ENCODE assay signal across 27 cellular contexts in the genomic region with DNA sequence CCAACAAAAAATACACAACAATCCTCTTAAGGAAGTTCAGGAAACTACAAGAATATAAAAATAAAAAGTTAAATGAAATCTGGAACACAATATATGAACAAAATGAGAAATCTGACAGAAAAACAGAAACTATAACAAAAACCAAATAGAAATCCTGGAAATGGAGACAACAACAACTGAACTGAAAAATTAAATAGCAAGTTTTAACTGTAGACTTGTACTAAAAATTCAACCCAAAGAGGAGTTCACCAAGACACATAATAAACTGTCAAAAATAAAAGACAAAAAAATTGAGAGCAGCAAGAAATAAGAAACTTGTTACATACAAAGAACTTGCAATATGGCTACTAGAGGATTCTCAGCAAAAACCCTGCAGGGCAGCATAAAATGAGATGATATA. TPM values are rescaled to one million over a fixed set of nuclear protein-coding genes. Genes with fewer than 3 reads are reported as not detected.
DNase-seq lines count a peak whose midpoint lies in the region; ATAC-seq and FAIRE-seq lines count a peak whose summit lies in the region.
"Had no signal": no experiment of that assay in that cellular context is flagged by ENCODE, and none has a peak within 500 bp of the region (broad histone marks: within the 10 kb centered on the region; RNA-seq: fewer than 3 reads in every experiment).

No MANE protein-coding gene starts in this region.

- peaks cover 5 to 6% of the 10 kb centered on the region in 2 donors for H3K9me3 Mint-ChIP-seq in activated T-cell treated with anti-CD3 and anti-CD28 coated beads, Interleukin-2, amount 50 U/mL, for 72 hours
- H3K9me3 Mint-ChIP-seq in activated T-cell treated with anti-CD3 and anti-CD28 coated beads, Interleukin-2, amount 50 U/mL, for 24 hours, result peaks cover 13% of the 10 kb centered on the region
- peaks cover 4% of the 10 kb centered on the region for H3K9me3 Mint-ChIP-seq in activated T-helper 17 cell treated with anti-CD3 and anti-CD28 coated beads, Interleukin-2, amount 50 U/mL, for 72 hours

- FAIRE-seq in A204.1 (lab: Jason Lieb, UNC) (peak; percentile 55), frontal cortex (lab: Jason Lieb, UNC) (peak; percentile 24)
- FAIRE-seq: A549, GM12878, GM12892, GM18507 had no signal

- no peak for ATAC-seq in activated T-cell treated with anti-CD3 and anti-CD28 coated beads, Interleukin-2, amount 50 U/mL, for 72 hours (replicated peaks in 1 of 2)
- no peak for ATAC-seq in activated T-helper 17 cell treated with anti-CD3 and anti-CD28 coated beads, Interleukin-2, amount 50 U/mL, for 72 hours (replicated peaks)
- ATAC-seq: A549, GM12878 had no signal

- H3K27ac Mint-ChIP-seq in activated T-cell treated with anti-CD3 and anti-CD28 coated beads, Interleukin-2, amount 50 U/mL, for 72 hours, result peak overlapping the region; percentile 29
- no peak overlapping the region for H3K27ac Mint-ChIP-seq in activated T-cell treated with anti-CD3 and anti-CD28 coated beads, Interleukin-2, amount 50 U/mL, for 24 hours
- H3K27ac Mint-ChIP-seq in activated T-helper 17 cell treated with anti-CD3 and anti-CD28 coated beads, Interleukin-2, amount 50 U/mL, for 72 hours, result peak overlapping the region; percentile 20

- peaks cover 5 to 18% of the 10 kb centered on the region in 2 donors for H3K36me3 Mint-ChIP-seq in activated T-cell treated with anti-CD3 and anti-CD28 coated beads, Interleukin-2, amount 50 U/mL, for 72 hours (ENCODE audit: insufficient read depth in 2 of 2)
- H3K36me3 Mint-ChIP-seq in activated T-cell treated with anti-CD3 and anti-CD28 coated beads, Interleukin-2, amount 50 U/mL, for 24 hours (ENCODE audit: low read depth), result peaks cover 81% of the 10 kb centered on the region
- peaks cover 60% of the 10 kb centered on the region for H3K36me3 Mint-ChIP-seq in activated T-helper 17 cell treated with anti-CD3 and anti-CD28 coated beads, Interleukin-2, amount 50 U/mL, for 72 hours (ENCODE audit: low read depth)

- DNase-seq in activated T-cell treated with anti-CD3 and anti-CD28 coated beads, Interleukin-2, amount 50 U/mL, for 72 hours, result no peak
- no peak for DNase-seq in activated T-cell treated with anti-CD3 and anti-CD28 coated beads, Interleukin-2, amount 50 U/mL, for 24 hours
- DNase-seq in frontal cortex (ENCODE audit: low spot score in 2 of 2) (no peak), ACHN (no peak), NCI-H146 treated with DMSO at 0.1 percent for 48 hours (lab: John Stamatoyannopoulos, UW; ENCODE audit: unreplicated experiment) (no peak)
- no peak for DNase-seq in activated CD4-positive, alpha-beta T cell treated with anti-CD3 and anti-CD28 coated beads, Interleukin-2, amount 50 U/mL, for 1 hour
- DNase-seq: 8988T; BE2C; C1 segment of cervical spinal cord; CD4-positive, alpha-beta memory T cell; CD4-positive, CD25-positive, alpha-beta regulatory T cell; CD8-positive, alpha-beta memory T cell; COR-L47; DMS 273 treated with DMSO at 0.1 percent for 48 hours; DMS153; DMS53; DMS79; DND-41; EL; GDM1 had no signal

- H3K27me3 Mint-ChIP-seq in activated T-cell treated with anti-CD3 and anti-CD28 coated beads, Interleukin-2, amount 50 U/mL, for 72 hours (ENCODE audit: low read depth), result no peaks in the 10 kb centered on the region
- no peaks in the 10 kb centered on the region for H3K27me3 Mint-ChIP-seq in activated T-cell treated with anti-CD3 and anti-CD28 coated beads, Interleukin-2, amount 50 U/mL, for 24 hours
- H3K27me3 Mint-ChIP-seq in activated T-helper 17 cell treated with anti-CD3 and anti-CD28 coated beads, Interleukin-2, amount 50 U/mL, for 72 hours, result no peaks in the 10 kb centered on the region
- H3K27me3 Mint-ChIP-seq: CD4-positive, alpha-beta memory T cell; CD4-positive, CD25-positive, alpha-beta regulatory T cell; CD8-positive, alpha-beta memory T cell had no signal

- in situ Hi-C loops in ACHN (cut with HindIII; ENCODE audit: low pct_ligation_motif_present, low pct_unique_long_range_greater_than_20kb, low sequenced_read_pairs), result no loop called here

- H3K4me3 Mint-ChIP-seq in activated T-cell treated with anti-CD3 and anti-CD28 coated beads, Interleukin-2, amount 50 U/mL, for 72 hours, result no peak overlapping the region
- no peak overlapping the region for H3K4me3 Mint-ChIP-seq in activated T-cell treated with anti-CD3 and anti-CD28 coated beads, Interleukin-2, amount 50 U/mL, for 24 hours
- H3K4me3 Mint-ChIP-seq in activated T-helper 17 cell treated with anti-CD3 and anti-CD28 coated beads, Interleukin-2, amount 50 U/mL, for 72 hours, result no peak overlapping the region
- H3K4me3 Mint-ChIP-seq: CD14-positive monocyte; CD4-positive, alpha-beta memory T cell; CD4-positive, CD25-positive, alpha-beta regulatory T cell; CD8-positive, alpha-beta memory T cell had no signal

- no peaks in the 10 kb centered on the region for H3K4me1 Mint-ChIP-seq in activated T-cell treated with anti-CD3 and anti-CD28 coated beads, Interleukin-2, amount 50 U/mL, for 72 hours (ENCODE audit: low read depth)
- peaks cover 9% of the 10 kb centered on the region for H3K4me1 Mint-ChIP-seq in activated T-cell treated with anti-CD3 and anti-CD28 coated beads, Interleukin-2, amount 50 U/mL, for 24 hours (ENCODE audit: low read depth)
- H3K4me1 Mint-ChIP-seq in activated T-helper 17 cell treated with anti-CD3 and anti-CD28 coated beads, Interleukin-2, amount 50 U/mL, for 72 hours, result peaks cover 3% of the 10 kb centered on the region

RNA-seq across cellular contexts. Expression of gene HBP1, which starts 45.1 kb away (rescaled TPM):
- 10 to 100 TPM; 41.1 to 58.0 TPM for total RNA-seq in activated T-cell treated with anti-CD3 and anti-CD28 coated beads, Interleukin-2, amount 50 U/mL, for 72 hours
- total RNA-seq in activated T-helper 17 cell treated with anti-CD3 and anti-CD28 coated beads, Interleukin-2, amount 50 U/mL, for 72 hours, result 10 to 100 TPM; 21.8 to 63.5 TPM
- total RNA-seq in frontal cortex, result 55.0 TPM
